ENCODE assay signal across 22 cellular contexts in genomic region chr17:5919104-5919503, GRCh38.
DNase-seq lines count a peak whose midpoint lies in the region; ATAC-seq and TF ChIP-seq lines count a peak whose summit lies in the region.
"Had no signal": no experiment of that assay in that cellular context is flagged by ENCODE, and none has a peak within 500 bp of the region (broad histone marks: within the 10 kb centered on the region; RNA-seq: fewer than 3 reads in every experiment).

No MANE protein-coding gene starts in this region.

- H3K36me3 ChIP-seq in HUES64 (ENCODE audit: insufficient read depth, low read length) (no peaks in the 10 kb centered on the region), vagina (no peaks in the 10 kb centered on the region)
- no peaks in the 10 kb centered on the region for H3K36me3 ChIP-seq in effector memory CD4-positive, alpha-beta T cell (ENCODE audit: control insufficient read depth, insufficient read depth, low read length)

- 0 out of 2 replicates have a peak overlapping the region, but pooled peaks have one; percentile 35 for H3K9ac ChIP-seq in HUES64 (ENCODE audit: low read depth, low read length)
- H3K9ac ChIP-seq: KMS-11 had no signal

- H3K4me3 ChIP-seq in HUES64 (ENCODE audit: low read length) (no peak overlapping the region), vagina (no peak overlapping the region), dorsolateral prefrontal cortex (no peak overlapping the region)
- H3K4me3 ChIP-seq in effector memory CD4-positive, alpha-beta T cell (ENCODE audit: insufficient read depth, low read depth, low read length, poor library complexity, severe bottlenecking) = no peak overlapping the region

- ATAC-seq in left colon = no peak
- ATAC-seq: PC-3 had no signal

- H3K27ac ChIP-seq in HUES64 (ENCODE audit: low read depth, low read length) = peak overlapping the region; percentile 81; the same call in 1 of the 2 replicates
- H3K27ac ChIP-seq in vagina = no peak overlapping the region
- no peak overlapping the region for H3K27ac ChIP-seq in effector memory CD4-positive, alpha-beta T cell (ENCODE audit: insufficient read depth, low read length, poor library complexity, severe bottlenecking)
- no peak overlapping the region for H3K27ac ChIP-seq in dorsolateral prefrontal cortex
- H3K27ac ChIP-seq: 22Rv1, KMS-11 had no signal

- no peak for TF ChIP-seq POLR2A in vagina (IDR thresholded peaks at IDR 0.05)

- peaks cover 9% of the 10 kb centered on the region for H3K4me1 ChIP-seq in HUES64 (ENCODE audit: insufficient read depth, low read length)
- H3K4me1 ChIP-seq in vagina = no peaks in the 10 kb centered on the region
- H3K4me1 ChIP-seq in effector memory CD4-positive, alpha-beta T cell (ENCODE audit: control insufficient read depth, insufficient read depth, low read length, poor library complexity, severe bottlenecking) = no peaks in the 10 kb centered on the region

- no peaks in the 10 kb centered on the region for H3K27me3 ChIP-seq in HUES64 (ENCODE audit: insufficient read depth, low read length)
- H3K27me3 ChIP-seq in vagina = no peaks in the 10 kb centered on the region
- H3K27me3 ChIP-seq in effector memory CD4-positive, alpha-beta T cell (replicated peaks; ENCODE audit: control insufficient read depth, insufficient read depth, low read length, poor library complexity, severe bottlenecking) = peaks cover 4% of the 10 kb centered on the region
- peaks cover 0 to 5% (median 0%) of the 10 kb centered on the region in 45 donors for H3K27me3 ChIP-seq in dorsolateral prefrontal cortex

- WGBS in HUES64 = 10% methylated on average over 4 of the region's 4 CpGs

- intact Hi-C loops in vagina (cut with DNase I) = no loop called here
- intact Hi-C loops in left colon (cut with DNase I, micrococcal nuclease) = no loop called here
- intact Hi-C loops in dorsolateral prefrontal cortex (cut with DNase I) = loop anchor here in 1 of 2 donors (10.0 kb wide), 1 partner anchor 146 kb away; no protein-coding TSS in a partner anchor

- H3K9me3 ChIP-seq in HUES64 (ENCODE audit: insufficient read depth, low read depth, low read length) = no peaks in the 10 kb centered on the region
- no peaks in the 10 kb centered on the region for H3K9me3 ChIP-seq in vagina
- no peaks in the 10 kb centered on the region for H3K9me3 ChIP-seq in effector memory CD4-positive, alpha-beta T cell (ENCODE audit: control insufficient read depth, low read length)

- TF ChIP-seq CTCF in vagina (IDR thresholded peaks at IDR 0.05) (no peak), dorsolateral prefrontal cortex (IDR thresholded peaks at IDR 0.05 in 54 of 56, conservative IDR thresholded peaks at IDR 0.05 in 2 of 56; ENCODE audit: low read depth in 1 of 56, partially characterized antibody in 56 of 56) (no peak)

- DNase-seq in ELF-1 (ENCODE audit: low read depth, low spot score) = peak; percentile 37
- DNase-seq in iPS DF 19.7 (ENCODE audit: low read depth, low spot score) = peak; percentile 28
- peak; percentile 2 for DNase-seq in midbrain (lab: John Stamatoyannopoulos, UW)
- no peak for DNase-seq in vagina (ENCODE audit: extremely low spot score in 2 of 2)
- DNase-seq in effector memory CD4-positive, alpha-beta T cell = no peak
- DNase-seq in left colon = no peak
- DNase-seq in dorsolateral prefrontal cortex = no peak
- DNase-seq: DMS 273 treated with DMSO at 0.1 percent for 48 hours, DND-41, GDM1, GOT3, HFFc6, NCI-H1417 treated with DMSO at 0.1 percent for 48 hours, NCI-H1930, NCI-H226, NCI-H524, PC-3, RPMI8226, SHP77 treated with DMSO at 0.1 percent for 48 hours had no signal

Comparison
In these comparisons a context has a peak if more than half of its experiments do, and no peak if none do; other contexts are left out.
1. DNase-seq: peak in ELF-1 (single experiment), iPS DF 19.7 (single experiment) and midbrain (single experiment); none in vagina (0 of 2), effector memory CD4-positive, alpha-beta T cell (0 of 3), left colon (0 of 2) and dorsolateral prefrontal cortex (0 of 10).